In genomic region chr13:29465741-29466293, GRCh38 we compare ENCODE assay signal across 8 cellular contexts.
DNase-seq lines count a peak whose midpoint lies in the region; ATAC-seq and TF ChIP-seq lines count a peak whose summit lies in the region.

No MANE protein-coding gene starts in this region.

- ATAC-seq in RWPE2 (ENCODE audit: low read depth) = peak; percentile 59
- no peak for ATAC-seq in GM19455 (IDR thresholded peaks at IDR 0.05; ENCODE audit: unreplicated experiment)
- ATAC-seq in GM19023 (IDR thresholded peaks at IDR 0.05; ENCODE audit: unreplicated experiment) = no peak

- H3K4me1 ChIP-seq in RWPE2 (ENCODE audit: insufficient read depth, poor library complexity, severe bottlenecking) (peaks cover 6% of the 10 kb centered on the region), ovary (ENCODE audit: insufficient read depth) (no peaks in the 10 kb centered on the region)

- H3K9me3 ChIP-seq in RWPE2 (ENCODE audit: severe bottlenecking) = no peaks in the 10 kb centered on the region
- no peaks in the 10 kb centered on the region for H3K9me3 ChIP-seq in ovary

- intact Hi-C loops in ovary (cut with DNase I) = no loop called here

- H3K4me3 ChIP-seq in RWPE2 (ENCODE audit: severe bottlenecking) (no peak overlapping the region), ovary (no peak overlapping the region), coronary artery (no peak overlapping the region)

- H3K36me3 ChIP-seq in RWPE2 (ENCODE audit: low read depth) (no peaks in the 10 kb centered on the region), ovary (no peaks in the 10 kb centered on the region)

- H3K27me3 ChIP-seq in RWPE2 (ENCODE audit: insufficient read depth, poor library complexity, severe bottlenecking) (no peaks in the 10 kb centered on the region), ovary (no peaks in the 10 kb centered on the region)

- TF ChIP-seq POLR2A in ovary (IDR thresholded peaks at IDR 0.05) = no peak

- H3K27ac ChIP-seq in RWPE2 (ENCODE audit: poor library complexity, severe bottlenecking) = no peak overlapping the region
- H3K27ac ChIP-seq in ovary = no peak overlapping the region
- no peak overlapping the region for H3K27ac ChIP-seq in coronary artery

- DNase-seq in Daoy (ENCODE audit: low read depth) = peak; percentile 19
- no peak for DNase-seq in RWPE2 (ENCODE audit: low spot score)
- peak; percentile 28 for DNase-seq in fibroblast of peridontal ligament (ENCODE audit: extremely low read depth)
- peak; percentile 29 to 72 (median 45) for DNase-seq in ovary
- no peak for DNase-seq in activated CD4-positive, alpha-beta T cell treated with anti-CD3 and anti-CD28 coated beads, Interleukin-2, amount 50 U/mL, for 1 hour
- no peak for DNase-seq in coronary artery (ENCODE audit: low spot score)

- no peak for TF ChIP-seq CTCF in RWPE2 (IDR thresholded peaks at IDR 0.05; ENCODE audit: poor library complexity, severe bottlenecking)
- no peak for TF ChIP-seq CTCF in ovary (IDR thresholded peaks at IDR 0.05)
- no peak for TF ChIP-seq CTCF in coronary artery (IDR thresholded peaks at IDR 0.05)

- TF ChIP-seq EP300 in ovary (IDR thresholded peaks at IDR 0.05) = no peak

- 43 to 48% (median 46%) methylated on average over 6 of the region's 6 CpGs for WGBS in ovary, 3 donors

Comparison
In these comparisons a context has a peak if more than half of its experiments do, and no peak if none do; other contexts are left out.
1. DNase-seq: peak in Daoy (single experiment), fibroblast of peridontal ligament (single experiment) and ovary (5 of 5); none in RWPE2 (single experiment), activated CD4-positive, alpha-beta T cell treated with anti-CD3 and anti-CD28 coated beads, Interleukin-2, amount 50 U/mL, for 1 hour (single experiment) and coronary artery (single experiment).